ENCODE assay signal across 17 cellular contexts in genomic region chr17:13074026-13074425, GRCh38. TPM values are rescaled to one million over a fixed set of nuclear protein-coding genes. Genes with fewer than 3 reads are reported as not detected.
DNase-seq lines count a peak whose midpoint lies in the region; ATAC-seq and TF ChIP-seq lines count a peak whose summit lies in the region.
"Had no signal": no experiment of that assay in that cellular context is flagged by ENCODE, and none has a peak within 500 bp of the region (broad histone marks: within the 10 kb centered on the region; RNA-seq: fewer than 3 reads in every experiment).

No MANE protein-coding gene starts in this region.

- H3K4me3 Mint-ChIP-seq in activated CD4-positive, alpha-beta T cell treated with anti-CD3 and anti-CD28 coated beads for 36 hours: no peak overlapping the region
- no peak overlapping the region for H3K4me3 Mint-ChIP-seq in GM23338
- H3K4me3 Mint-ChIP-seq in activated CD8-positive, alpha-beta T cell treated with anti-CD3 and anti-CD28 coated beads, Interleukin-2, amount 10 ng/mL, durations not matched to agents 7 days and 5 days: no peak overlapping the region
- H3K4me3 Mint-ChIP-seq: activated B cell treated with CpG ODN at 0.5 μM for 24 hours; brain; CD8-positive, alpha-beta T cell had no signal

- H3K4me1 ChIP-seq in GM23248 (ENCODE audit: insufficient read depth) (peaks cover 34% of the 10 kb centered on the region), GM23338 (ENCODE audit: insufficient read depth) (no peaks in the 10 kb centered on the region)

- H3K9me3 ChIP-seq in GM23248 (ENCODE audit: low read depth): no peaks in the 10 kb centered on the region

- TF ChIP-seq CTCF in foreskin fibroblast (IDR thresholded peaks at IDR 0.05; ENCODE audit: low read depth, low read length) (no peak), GM23338 (conservative IDR thresholded peaks at IDR 0.05; ENCODE audit: low read depth in 2 of 2) (no peak)

- H3K27me3 ChIP-seq in GM23248 (replicated peaks; ENCODE audit: insufficient read depth) (0 out of 2 replicates have a peak, but pooled peaks cover 8% of the 10 kb centered on the region), GM23338 (ENCODE audit: insufficient read depth) (no peaks in the 10 kb centered on the region)

- H3K9ac ChIP-seq in GM23248: no peak overlapping the region

- CTCF ChIA-PET in activated CD4-positive, alpha-beta T cell treated with anti-CD3 and anti-CD28 coated beads for 36 hours (lab: Charles Lee): no interaction called here
- CTCF ChIA-PET in activated CD8-positive, alpha-beta T cell treated with anti-CD3 and anti-CD28 coated beads, Interleukin-2, amount 10 ng/mL, durations not matched to agents 7 days and 5 days (lab: Charles Lee): no interaction called here

- WGBS in GM23248 (ENCODE audit: low coverage in 1 of 2, low lambda C conversion rate in 2 of 2, missing lambda C conversion rate in 2 of 2), 2 experiments: 4 to 8% methylated on average over 2 of the region's 2 CpGs

- H3K36me3 Mint-ChIP-seq in activated CD4-positive, alpha-beta T cell treated with anti-CD3 and anti-CD28 coated beads for 36 hours (ENCODE audit: low read depth): no peaks in the 10 kb centered on the region
- peaks cover under 1% of the 10 kb centered on the region; the same call in 1 of the 3 replicates for H3K36me3 Mint-ChIP-seq in GM23338 (ENCODE audit: low read depth)
- no peaks in the 10 kb centered on the region for H3K36me3 Mint-ChIP-seq in activated CD8-positive, alpha-beta T cell treated with anti-CD3 and anti-CD28 coated beads, Interleukin-2, amount 10 ng/mL, durations not matched to agents 7 days and 5 days (ENCODE audit: low read depth)
- H3K36me3 Mint-ChIP-seq: brain; CD8-positive, alpha-beta T cell; IgD-negative memory B cell had no signal

- in situ Hi-C loops in GM23248 (cut with MboI): no loop called here

- H3K27ac Mint-ChIP-seq in activated CD4-positive, alpha-beta T cell treated with anti-CD3 and anti-CD28 coated beads for 36 hours: no peak overlapping the region
- H3K27ac Mint-ChIP-seq in GM23338: no peak overlapping the region
- H3K27ac Mint-ChIP-seq in activated CD8-positive, alpha-beta T cell treated with anti-CD3 and anti-CD28 coated beads, Interleukin-2, amount 10 ng/mL, durations not matched to agents 7 days and 5 days: no peak overlapping the region
- H3K27ac Mint-ChIP-seq: activated B cell treated with CpG ODN at 0.5 μM for 24 hours; brain; CD8-positive, alpha-beta T cell had no signal

- H4K20me1 ChIP-seq in GM23248 (ENCODE audit: insufficient read depth) (no peaks in the 10 kb centered on the region), GM23338 (replicated peaks; ENCODE audit: insufficient read depth) (no peaks in the 10 kb centered on the region)

- intact Hi-C loops in activated CD4-positive, alpha-beta T cell treated with anti-CD3 and anti-CD28 coated beads for 36 hours (cut with DNase I, micrococcal nuclease): no loop called here

- H3K9me2 ChIP-seq in GM23248 (ENCODE audit: insufficient read depth) (no peaks in the 10 kb centered on the region), GM23338 (ENCODE audit: insufficient read depth) (peaks cover 3% of the 10 kb centered on the region; the same call in 1 of the 2 replicates)

- H3K27me3 Mint-ChIP-seq in activated CD4-positive, alpha-beta T cell treated with anti-CD3 and anti-CD28 coated beads for 36 hours: peaks cover 3% of the 10 kb centered on the region
- no peaks in the 10 kb centered on the region for H3K27me3 Mint-ChIP-seq in GM23338 (ENCODE audit: insufficient read depth, low read depth, poor library complexity)
- H3K27me3 Mint-ChIP-seq in activated CD8-positive, alpha-beta T cell treated with anti-CD3 and anti-CD28 coated beads, Interleukin-2, amount 10 ng/mL, durations not matched to agents 7 days and 5 days (ENCODE audit: low read depth): no peaks in the 10 kb centered on the region

- H3K27ac ChIP-seq in GM23248: peak overlapping the region; percentile 45
- no peak overlapping the region for H3K27ac ChIP-seq in GM23338 (ENCODE audit: low read depth)

- POLR2A ChIA-PET in activated CD4-positive, alpha-beta T cell treated with anti-CD3 and anti-CD28 coated beads for 36 hours (lab: Charles Lee): no interaction called here
- POLR2A ChIA-PET in activated CD8-positive, alpha-beta T cell treated with anti-CD3 and anti-CD28 coated beads, Interleukin-2, amount 10 ng/mL, durations not matched to agents 7 days and 5 days (lab: Charles Lee): no interaction called here

- DNase-seq in GM23248 (peak; percentile 93), SW480 (ENCODE audit: low spot score) (peak; percentile 14), foreskin fibroblast (peak; percentile 20 to 60), stromal cell of bone marrow (ENCODE audit: low read depth) (peak; percentile 83), GM23338 (ENCODE audit: low spot score) (no peak)
- DNase-seq in activated CD4-positive, alpha-beta T cell treated with anti-CD3 and anti-CD28 coated beads for 36 hours: no peak
- no peak for DNase-seq in activated CD8-positive, alpha-beta T cell treated with anti-CD3 and anti-CD28 coated beads, Interleukin-2, amount 10 ng/mL, durations not matched to agents 7 days and 5 days
- DNase-seq: activated B cell treated with CpG ODN at 0.5 μM for 24 hours; activated naive CD4-positive, alpha-beta T cell; CD8-positive, alpha-beta T cell; effector memory CD4-positive, alpha-beta T cell; NCI-H345; posterior cingulate gyrus; stimulated activated CD4-positive, alpha-beta T cell treated with anti-CD3 and anti-CD28 coated beads, Interleukin-15, amount 100 ng/mL, for 24 hours; T-helper 1 cell had no signal

- no peaks in the 10 kb centered on the region for H3K4me1 Mint-ChIP-seq in activated CD4-positive, alpha-beta T cell treated with anti-CD3 and anti-CD28 coated beads for 36 hours
- no peaks in the 10 kb centered on the region for H3K4me1 Mint-ChIP-seq in GM23338
- H3K4me1 Mint-ChIP-seq in activated CD8-positive, alpha-beta T cell treated with anti-CD3 and anti-CD28 coated beads, Interleukin-2, amount 10 ng/mL, durations not matched to agents 7 days and 5 days (ENCODE audit: low read depth): no peaks in the 10 kb centered on the region
- H3K4me1 Mint-ChIP-seq: brain had no signal

- peak overlapping the region; percentile 27; the same call in 1 of the 2 replicates for H2AFZ ChIP-seq in GM23248
- no peak overlapping the region for H2AFZ ChIP-seq in GM23338

- peak overlapping the region; percentile 8 for H3K4me2 ChIP-seq in GM23248 (ENCODE audit: unreplicated experiment)
- H3K4me2 ChIP-seq in GM23338: no peak overlapping the region

- no peak for ATAC-seq in activated CD4-positive, alpha-beta T cell treated with anti-CD3 and anti-CD28 coated beads for 36 hours
- no peak for ATAC-seq in GM23338
- no peak for ATAC-seq in activated CD8-positive, alpha-beta T cell treated with anti-CD3 and anti-CD28 coated beads, Interleukin-2, amount 10 ng/mL, durations not matched to agents 7 days and 5 days
- ATAC-seq: CD8-positive, alpha-beta T cell had no signal

- no peaks in the 10 kb centered on the region for H3K9me3 Mint-ChIP-seq in activated CD4-positive, alpha-beta T cell treated with anti-CD3 and anti-CD28 coated beads for 36 hours (ENCODE audit: low read depth)
- H3K9me3 Mint-ChIP-seq in GM23338: peaks cover under 1% of the 10 kb centered on the region; the same call in 2 of the 3 replicates
- no peaks in the 10 kb centered on the region for H3K9me3 Mint-ChIP-seq in activated CD8-positive, alpha-beta T cell treated with anti-CD3 and anti-CD28 coated beads, Interleukin-2, amount 10 ng/mL, durations not matched to agents 7 days and 5 days (ENCODE audit: insufficient read depth)
- H3K9me3 Mint-ChIP-seq: activated B cell treated with CpG ODN at 0.5 μM for 24 hours; CD8-positive, alpha-beta T cell; IgD-negative memory B cell had no signal

- no peaks in the 10 kb centered on the region for H3K36me3 ChIP-seq in GM23248 (ENCODE audit: low read depth)
- no peaks in the 10 kb centered on the region for H3K36me3 ChIP-seq in GM23338 (ENCODE audit: insufficient read depth)

- H3K4me3 ChIP-seq in GM23248 (no peak overlapping the region), foreskin fibroblast (ENCODE audit: low read depth in 1 of 2, low read length in 2 of 2) (no peak overlapping the region), GM23338 (no peak overlapping the region)

- H3F3A ChIP-seq in GM23248 (ENCODE audit: insufficient read depth) (peaks cover 19% of the 10 kb centered on the region; the same call in 1 of the 2 replicates), GM23338 (replicated peaks; ENCODE audit: low read depth) (no peaks in the 10 kb centered on the region)

- H3K79me2 ChIP-seq in GM23248 (ENCODE audit: insufficient read depth) (no peaks in the 10 kb centered on the region), GM23338 (replicated peaks; ENCODE audit: insufficient read depth) (no peaks in the 10 kb centered on the region)

TF ChIP-seq in GM23338, 12 proteins besides CTCF, POLR2A, EP300 and RAD21 (continues in another document):
- TF ChIP-seq POLR2AphosphoS5 (IDR thresholded peaks at IDR 0.05; ENCODE audit: low read depth) (no peak), NANOG (IDR thresholded peaks at IDR 0.05; ENCODE audit: borderline replicate concordance) (no peak), EZH2phosphoT487 (IDR thresholded peaks at IDR 0.05; ENCODE audit: unreplicated experiment) (no peak), ZNF114 (CRISPR knock-in tag; IDR thresholded peaks at IDR 0.05) (no peak), ZNF331 (CRISPR knock-in tag; IDR thresholded peaks at IDR 0.05; ENCODE audit: low read depth) (no peak), CREB1 (CRISPR knock-in tag; IDR thresholded peaks at IDR 0.05; ENCODE audit: low read depth) (no peak)

RNA-seq across cellular contexts. Expression of gene ELAC2, which starts 56.2 kb away (rescaled TPM):
- 54.8 and 66.5 TPM in 2 replicates for total RNA-seq in GM23248 (2014; rRNA removed; shearing (Covaris generic))
- 42.2 and 44.3 TPM in 2 replicates for polyA plus RNA-seq in GM23248 (2016; fragmentation: Nextera tagmentation; extraction: Ambion mirVana)
- 10 to 100 TPM; 67.4 to 96.6 TPM for total RNA-seq in activated CD4-positive, alpha-beta T cell treated with anti-CD3 and anti-CD28 coated beads for 36 hours
- total RNA-seq in GM23338 (2014; rRNA removed; shearing (Covaris generic)): 158 and 203 TPM in 2 replicates
- 49.1 and 49.9 TPM in 2 replicates for polyA plus RNA-seq in GM23338 (2016; fragmentation: Nextera tagmentation; extraction: Ambion mirVana)
- 10 to 100 TPM; 62.6 to 70.2 TPM for total RNA-seq in activated CD8-positive, alpha-beta T cell treated with anti-CD3 and anti-CD28 coated beads, Interleukin-2, amount 10 ng/mL, durations not matched to agents 7 days and 5 days

Comparison
In these comparisons a context has a peak if more than half of its experiments do, and no peak if none do; other contexts are left out.
1. DNase-seq: peak in GM23248 (single experiment), SW480 (single experiment), foreskin fibroblast (2 of 2) and stromal cell of bone marrow (single experiment); none in activated CD4-positive, alpha-beta T cell treated with anti-CD3 and anti-CD28 coated beads for 36 hours (single experiment), GM23338 (single experiment) and activated CD8-positive, alpha-beta T cell treated with anti-CD3 and anti-CD28 coated beads, Interleukin-2, amount 10 ng/mL, durations not matched to agents 7 days and 5 days (single experiment).